Comparison of ENCODE assay signal across 14 cellular contexts in genomic region chr11:110989734-110990133, GRCh38.
DNase-seq lines count a peak whose midpoint lies in the region; ATAC-seq and TF ChIP-seq lines count a peak whose summit lies in the region.
"Had no signal": no experiment of that assay in that cellular context is flagged by ENCODE, and none has a peak within 500 bp of the region (broad histone marks: within the 10 kb centered on the region; RNA-seq: fewer than 3 reads in every experiment).

No MANE protein-coding gene starts in this region.

- no peak overlapping the region for H3K4me3 ChIP-seq in foreskin fibroblast (ENCODE audit: low read depth in 1 of 2, low read length in 2 of 2)
- H3K4me3 ChIP-seq in Caco-2 (ENCODE audit: low read depth, low read length) = no peak overlapping the region
- H3K4me3 ChIP-seq: dorsolateral prefrontal cortex, heart left ventricle, lung, SJSA1 had no signal

- no peaks in the 10 kb centered on the region for H3K36me3 ChIP-seq in Caco-2 (ENCODE audit: control insufficient read depth, insufficient read depth, low read length)
- H3K36me3 ChIP-seq: heart left ventricle, SJSA1 had no signal

- CTCF ChIA-PET in Caco-2 (lab: Charles Lee) = no interaction called here

- peaks cover 16% of the 10 kb centered on the region for H3K27me3 Mint-ChIP-seq in Caco-2 (ENCODE audit: insufficient read depth, unreplicated experiment)

- no peaks in the 10 kb centered on the region for H3K36me3 Mint-ChIP-seq in Caco-2 (ENCODE audit: insufficient read depth, unreplicated experiment)

- POLR2A ChIA-PET in Caco-2 (lab: Charles Lee) = no interaction called here

- no TSS peak for BruUV-seq in Caco-2 (replicated peaks; lab: Mats Ljungman, UMichigan)

- no peaks in the 10 kb centered on the region for H3K4me1 ChIP-seq in Caco-2

- intact Hi-C loops in left ventricle myocardium superior (cut with micrococcal nuclease) = no loop called here
- intact Hi-C loops in cardiac septum (cut with DNase I) = no loop called here
- intact Hi-C loops in Caco-2 (cut with micrococcal nuclease; ENCODE audit: unreplicated experiment) = no loop called here

- no peak for DNase-seq in left ventricle myocardium superior
- DNase-seq in cardiac septum (ENCODE audit: low spot score) = no peak
- DNase-seq in RPMI7951 (ENCODE audit: low read depth) = peak; percentile 39
- DNase-seq in foreskin fibroblast = peak; percentile 85 to 92
- DNase-seq in ureter (ENCODE audit: low spot score) = peak; percentile 48
- DNase-seq in Caco-2 = no peak
- DNase-seq in HuH-7 (ENCODE audit: low spot score) = no peak
- DNase-seq: dorsolateral prefrontal cortex, heart left ventricle, occipital lobe had no signal

- no peaks in the 10 kb centered on the region for H3K9me3 ChIP-seq in Caco-2
- H3K9me3 ChIP-seq: heart left ventricle, SJSA1 had no signal

- no peaks in the 10 kb centered on the region for H3K27me3 ChIP-seq in Caco-2 (replicated peaks; ENCODE audit: control insufficient read depth, insufficient read depth, low read length)
- H3K27me3 ChIP-seq: dorsolateral prefrontal cortex, heart left ventricle, SJSA1 had no signal

- ATAC-seq in left ventricle myocardium superior = peak; percentile 78
- ATAC-seq in HG03135 (IDR thresholded peaks at IDR 0.05; ENCODE audit: unreplicated experiment) = no peak

- H3K9me3 Mint-ChIP-seq in Caco-2 (ENCODE audit: unreplicated experiment) = no peaks in the 10 kb centered on the region

- no peaks in the 10 kb centered on the region for H3K4me1 Mint-ChIP-seq in Caco-2 (ENCODE audit: low read depth, unreplicated experiment)
- H3K4me1 Mint-ChIP-seq: B cell had no signal

- no peak overlapping the region for H3K27ac Mint-ChIP-seq in Caco-2 (ENCODE audit: unreplicated experiment)
- H3K27ac Mint-ChIP-seq: B cell had no signal

- H3K4me3 Mint-ChIP-seq in Caco-2 (ENCODE audit: unreplicated experiment) = no peak overlapping the region
- H3K4me3 Mint-ChIP-seq: B cell had no signal

- TF ChIP-seq CTCF in foreskin fibroblast (IDR thresholded peaks at IDR 0.05; ENCODE audit: low read depth, low read length) (no peak), Caco-2 (IDR thresholded peaks at IDR 0.05; ENCODE audit: insufficient read depth in 1 of 2, low read depth in 1 of 2, low read length in 1 of 2, severe bottlenecking in 1 of 2, unreplicated experiment in 1 of 2) (no peak)

Comparison
In these comparisons a context has a peak if more than half of its experiments do, and no peak if none do; other contexts are left out.
1. DNase-seq: peak in RPMI7951 (single experiment), foreskin fibroblast (2 of 2) and ureter (single experiment); none in left ventricle myocardium superior (single experiment), cardiac septum (single experiment), Caco-2 (0 of 2) and HuH-7 (single experiment).